8 cellular contexts compared by ENCODE assay signal in the genomic region with DNA sequence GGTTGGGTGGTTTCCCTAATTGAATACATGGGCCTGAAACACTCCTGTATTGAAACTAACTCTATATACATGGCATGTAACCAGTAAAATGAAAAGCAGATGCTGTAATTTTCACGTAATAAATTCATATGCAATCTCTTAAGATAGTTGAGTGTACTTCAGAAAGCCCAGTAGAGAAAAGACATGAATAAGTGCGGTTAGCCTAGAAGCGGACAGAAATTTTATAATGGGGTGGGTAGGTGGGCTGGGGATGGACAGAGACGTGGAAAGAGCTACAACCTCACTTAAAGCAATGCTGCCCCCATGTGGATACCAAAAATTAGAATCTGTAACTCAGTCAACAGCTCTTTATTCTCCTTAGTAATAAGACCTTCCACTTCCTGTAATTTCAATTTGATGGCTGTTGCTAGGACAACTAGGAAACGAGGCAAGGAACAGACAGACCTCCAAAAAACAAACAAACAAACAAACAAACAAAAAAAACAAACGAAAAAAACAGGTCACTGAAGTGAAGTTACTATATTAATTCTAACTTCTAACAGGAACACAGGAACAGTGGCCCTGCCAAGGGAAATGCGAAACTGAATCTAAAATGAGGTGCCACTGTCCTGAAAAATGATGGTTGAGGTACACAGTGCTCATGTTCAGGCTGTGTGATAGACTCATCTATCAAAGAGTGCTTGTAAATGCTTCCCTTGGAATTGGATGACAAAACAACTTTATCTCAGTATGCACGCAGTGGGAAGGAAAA.
A peak's percentile ranks its signal among the peaks of the same experiment; 100 is the strongest.
DNase-seq lines count a peak whose midpoint lies in the region; ATAC-seq and TF ChIP-seq lines count a peak whose summit lies in the region.

No MANE protein-coding gene starts in this region.

- no peaks in the 10 kb centered on the region for H3K9me3 Mint-ChIP-seq in T-helper 2 cell treated with Interferon-gamma antibody and Interleukin-4, amounts not matched to agents 5 μg/mL and 100 μg/mL, for 36 hours
- H3K9me3 Mint-ChIP-seq in osteocyte (ENCODE audit: unreplicated experiment), result no peaks in the 10 kb centered on the region

- ATAC-seq in GM21528 (IDR thresholded peaks at IDR 0.05; ENCODE audit: low FRiP score, unreplicated experiment) (no peak), HG02642 (IDR thresholded peaks at IDR 0.05; ENCODE audit: poor library complexity, unreplicated experiment) (no peak)

- H3K36me3 Mint-ChIP-seq in T-helper 2 cell treated with Interferon-gamma antibody and Interleukin-4, amounts not matched to agents 5 μg/mL and 100 μg/mL, for 36 hours (ENCODE audit: low read depth), result peaks cover 16% of the 10 kb centered on the region
- H3K36me3 Mint-ChIP-seq in osteocyte (ENCODE audit: unreplicated experiment), result peaks cover 8% of the 10 kb centered on the region

- H3K4me3 Mint-ChIP-seq in T-helper 2 cell treated with Interferon-gamma antibody and Interleukin-4, amounts not matched to agents 5 μg/mL and 100 μg/mL, for 36 hours, result peak overlapping the region; percentile 20
- no peak overlapping the region for H3K4me3 Mint-ChIP-seq in osteocyte (ENCODE audit: unreplicated experiment)

- peaks cover 17% of the 10 kb centered on the region for H3K4me1 Mint-ChIP-seq in T-helper 2 cell treated with Interferon-gamma antibody and Interleukin-4, amounts not matched to agents 5 μg/mL and 100 μg/mL, for 36 hours (ENCODE audit: low read depth)
- H3K4me1 Mint-ChIP-seq in osteocyte (ENCODE audit: unreplicated experiment), result peaks cover 47% of the 10 kb centered on the region

- DNase-seq in GM03348 (ENCODE audit: low spot score) (peak; percentile 47), NCI-H1436 treated with DMSO at 0.1 percent for 48 hours (lab: John Stamatoyannopoulos, UW) (peak; percentile 86), fibroblast of the conjunctiva (ENCODE audit: low read depth) (peak; percentile 76), osteocyte (ENCODE audit: extremely low spot score, unreplicated experiment) (no peak)
- DNase-seq in T-helper 2 cell treated with Interferon-gamma antibody and Interleukin-4, amounts not matched to agents 5 μg/mL and 100 μg/mL, for 36 hours (ENCODE audit: low spot score), result no peak

- TF ChIP-seq CTCF in 22Rv1 (IDR thresholded peaks at IDR 0.05) (peak; percentile 78), osteocyte (IDR thresholded peaks at IDR 0.05) (peak; percentile 74)

- H3K27ac ChIP-seq in 22Rv1, result no peak overlapping the region

- peak overlapping the region; percentile 63 for H3K27ac Mint-ChIP-seq in T-helper 2 cell treated with Interferon-gamma antibody and Interleukin-4, amounts not matched to agents 5 μg/mL and 100 μg/mL, for 36 hours
- peak overlapping the region; percentile 85 for H3K27ac Mint-ChIP-seq in osteocyte (ENCODE audit: unreplicated experiment)

- H3K27me3 Mint-ChIP-seq in T-helper 2 cell treated with Interferon-gamma antibody and Interleukin-4, amounts not matched to agents 5 μg/mL and 100 μg/mL, for 36 hours (ENCODE audit: low read depth), result no peaks in the 10 kb centered on the region
- no peaks in the 10 kb centered on the region for H3K27me3 Mint-ChIP-seq in osteocyte (ENCODE audit: unreplicated experiment)

Comparison
In these comparisons a context has a peak if more than half of its experiments do, and no peak if none do; other contexts are left out.
1. DNase-seq: peak in GM03348 (single experiment), NCI-H1436 treated with DMSO at 0.1 percent for 48 hours (single experiment) and fibroblast of the conjunctiva (single experiment); none in T-helper 2 cell treated with Interferon-gamma antibody and Interleukin-4, amounts not matched to agents 5 μg/mL and 100 μg/mL, for 36 hours (single experiment) and osteocyte (single experiment).